ENCODE assay signal across 8 cellular contexts in the genomic region with DNA sequence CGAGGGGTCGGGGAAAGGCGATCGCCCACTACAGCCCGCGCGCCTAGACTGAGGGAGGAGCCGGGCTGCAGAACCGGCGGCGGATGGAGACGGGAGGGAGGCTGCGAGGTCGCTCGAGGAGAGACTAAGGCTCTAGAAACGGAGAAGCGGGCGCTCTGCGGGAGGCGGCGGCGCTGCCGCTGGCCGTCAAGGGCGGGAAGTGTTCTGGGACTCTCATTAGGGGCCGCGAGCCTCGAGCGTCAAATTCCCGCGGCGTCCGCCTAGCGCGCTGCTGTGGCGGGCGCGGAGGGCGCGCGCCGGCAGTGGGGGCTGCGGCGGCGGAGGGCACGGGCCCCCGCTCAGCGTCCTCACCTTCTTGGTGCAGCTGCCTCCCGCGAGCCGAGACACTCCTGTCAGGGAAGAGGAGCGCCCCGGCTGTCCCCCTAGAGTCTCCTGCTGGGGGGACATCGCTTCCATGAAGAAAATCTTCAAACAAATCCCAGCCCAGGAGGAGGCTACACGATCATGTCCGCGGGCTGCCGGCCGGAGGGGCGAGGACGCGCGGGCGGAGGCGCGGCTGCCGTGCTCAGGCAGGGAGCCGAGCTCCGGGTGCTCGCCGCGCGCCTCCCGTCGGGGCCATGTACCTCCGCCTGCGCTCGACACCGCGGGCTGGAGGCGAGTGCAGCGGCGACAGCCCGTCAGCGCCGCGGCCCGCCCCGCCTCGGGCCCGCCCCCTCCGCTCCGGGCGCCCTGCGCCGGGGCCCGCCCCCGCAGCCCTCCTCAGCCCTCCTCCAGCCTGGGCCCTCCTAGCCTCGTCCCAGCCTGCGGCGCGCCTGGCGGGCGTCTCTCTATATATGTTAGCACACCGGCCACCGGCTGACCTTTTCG. TPM values are rescaled to one million over a fixed set of nuclear protein-coding genes. Genes with fewer than 3 reads are reported as not detected.
DNase-seq lines count a peak whose midpoint lies in the region; ATAC-seq and TF ChIP-seq lines count a peak whose summit lies in the region.

A gene with protein sequence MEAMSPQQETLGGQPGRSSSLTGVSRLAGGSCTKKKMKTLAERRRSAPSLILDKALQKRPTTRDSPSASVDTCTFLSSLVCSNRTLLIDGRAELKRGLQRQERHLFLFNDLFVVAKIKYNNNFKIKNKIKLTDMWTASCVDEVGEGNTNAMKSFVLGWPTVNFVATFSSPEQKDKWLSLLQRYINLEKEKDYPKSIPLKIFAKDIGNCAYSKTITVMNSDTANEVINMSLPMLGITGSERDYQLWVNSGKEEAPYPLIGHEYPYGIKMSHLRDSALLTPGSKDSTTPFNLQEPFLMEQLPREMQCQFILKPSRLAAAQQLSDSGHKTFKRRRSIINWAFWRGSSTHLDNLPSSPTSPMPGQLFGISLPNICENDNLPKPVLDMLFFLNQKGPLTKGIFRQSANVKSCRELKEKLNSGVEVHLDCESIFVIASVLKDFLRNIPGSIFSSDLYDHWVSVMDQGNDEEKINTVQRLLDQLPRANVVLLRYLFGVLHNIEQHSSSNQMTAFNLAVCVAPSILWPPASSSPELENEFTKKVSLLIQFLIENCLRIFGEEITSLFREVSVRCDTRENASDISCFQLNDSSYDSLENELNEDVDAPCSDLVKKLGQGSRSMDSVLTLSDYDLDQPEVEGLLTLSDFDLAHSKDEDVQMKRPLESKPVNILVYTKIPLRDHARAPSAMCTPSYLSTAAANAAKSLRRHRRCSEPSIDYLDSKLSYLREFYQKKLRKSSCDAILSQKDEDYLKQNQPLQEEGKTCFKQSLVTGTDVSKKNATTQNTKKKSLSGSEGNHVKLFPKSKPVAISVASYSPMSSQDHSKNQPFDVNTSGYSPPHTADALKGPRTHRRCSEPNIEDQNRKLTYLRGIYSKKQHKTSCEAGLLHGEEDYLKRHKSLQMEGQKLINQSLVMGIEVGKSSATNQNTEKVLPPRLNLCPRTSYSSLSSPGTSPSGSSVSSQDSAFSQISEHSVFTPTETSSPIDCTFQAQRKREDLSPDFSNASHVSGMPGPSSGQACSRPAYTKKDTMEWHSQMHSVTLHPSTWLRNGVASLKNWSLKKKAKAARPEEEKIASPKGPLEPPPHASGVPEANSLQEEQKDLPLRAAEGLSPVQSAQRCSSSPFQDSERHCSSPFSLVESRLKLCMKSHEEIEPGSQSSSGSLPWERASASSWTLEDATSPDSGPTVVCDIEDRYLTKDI (minus strand): TSS at position 662 of the 867 bp plus-strand sequence. CDS start 206 bp downstream, at position 456.

- no peaks in the 10 kb centered on the region for H3K9me2 ChIP-seq in Karpas-422 (replicated peaks; ENCODE audit: insufficient read depth, low read length)

- no peaks in the 10 kb centered on the region for H3K79me2 ChIP-seq in Karpas-422 (ENCODE audit: low read length)

- no peak within 1 kb of the TSS for H3K27ac Mint-ChIP-seq in T-cell

- H3K9me3 Mint-ChIP-seq in T-cell = no peaks in the 10 kb centered on the region

- H3K27me3 ChIP-seq in Karpas-422 (ENCODE audit: low read length) = peaks cover 2% of the 10 kb centered on the region; the same call in 1 of the 2 replicates

- H3K27ac ChIP-seq in Karpas-422 (ENCODE audit: low read length) (no peak within 1 kb of the TSS), skin epidermis (peak within 1 kb of the TSS in 14 of 21 experiments; percentile 1 to 79 (median 38))

- H2AFZ ChIP-seq in Karpas-422 (ENCODE audit: low read length) = peak within 1 kb of the TSS; percentile 83

- H3K4me1 ChIP-seq in Karpas-422 (ENCODE audit: low read length) = peaks cover 17% of the 10 kb centered on the region

- no peaks in the 10 kb centered on the region for H4K20me1 ChIP-seq in Karpas-422 (ENCODE audit: insufficient read depth, low read depth, low read length)

- peaks cover 51 to 57% of the 10 kb centered on the region in 2 donors for H3K27me3 Mint-ChIP-seq in T-cell

- H3K4me3 ChIP-seq in Karpas-422 (ENCODE audit: low read length) (peak within 1 kb of the TSS; percentile 65), cardiac fibroblast (replicated peaks in 1 of 2; ENCODE audit: low read depth in 2 of 2, low read length in 2 of 2) (peak within 1 kb of the TSS; percentile 68 to 80), skin epidermis (peak within 1 kb of the TSS; percentile 43 to 61 (median 47))

- no peak for TF ChIP-seq CTCF in cardiac fibroblast (IDR thresholded peaks at IDR 0.05; ENCODE audit: low read depth, low read length)

- H3K36me3 Mint-ChIP-seq in T-cell = no peaks in the 10 kb centered on the region

- H3K9ac ChIP-seq in Karpas-422 (ENCODE audit: low read length) = peak within 1 kb of the TSS; percentile 62

- H3K4me2 ChIP-seq in Karpas-422 (ENCODE audit: low read depth, low read length, poor library complexity, severe bottlenecking) = peak within 1 kb of the TSS; percentile 79

- H3K4me1 Mint-ChIP-seq in T-cell = peaks cover 14 to 17% (median 16%) of the 10 kb centered on the region in 3 donors

- POLR2A ChIA-PET in T-cell (lab: Charles Lee) = no interaction called here

- ATAC-seq in GM21786 (IDR thresholded peaks at IDR 0.05; ENCODE audit: unreplicated experiment) = peak; percentile 64
- ATAC-seq in T-cell (replicated peaks in 1 of 4) = peak; percentile 74 to 89 (median 86)

- H3K4me3 Mint-ChIP-seq in T-cell = peak within 1 kb of the TSS; percentile 62 to 74 (median 65)

- no peaks in the 10 kb centered on the region for H3K36me3 ChIP-seq in Karpas-422 (ENCODE audit: insufficient read depth, low read length)

- DNase-seq in EH (ENCODE audit: low read depth) = peak; percentile 71
- DNase-seq in Karpas-422 = peak; percentile 93
- DNase-seq in T-cell = peak in 18 of 34 experiments; percentile 3 to 33 (median 17)
- DNase-seq in cardiac fibroblast (ENCODE audit: low read depth in 2 of 2) = peak; percentile 51 to 83
- DNase-seq in iris pigment epithelial cell (ENCODE audit: low read depth) = peak; percentile 85
- DNase-seq in OCI-M2 (lab: John Stamatoyannopoulos, UW; ENCODE audit: unreplicated experiment) = no peak

- H3K9me3 ChIP-seq in Karpas-422 (ENCODE audit: low read length) = no peaks in the 10 kb centered on the region

- CTCF ChIA-PET in T-cell (lab: Charles Lee) = interaction anchor here in 1 of 2 donors (0.6 kb wide), 1 partner anchor 24 kb away, joined by 16 read pairs; no protein-coding TSS in a partner anchor

RNA-seq across cellular contexts. Expression of the gene that starts here (rescaled TPM):
- 0.25 TPM in 1 of 2 replicates, not detected in the other for total RNA-seq in Karpas-422 (2014; rRNA removed; shearing (Covaris generic); ENCODE audit: low replicate concordance)
- under 1 TPM in 3 of 5 donors, not detected in 2; 0.03 to 0.09 (median 0.07) TPM for total RNA-seq in T-cell

Comparison
In these comparisons a context has a peak if more than half of its experiments do, and no peak if none do; other contexts are left out.
1. Peak in DNase-seq, H3K4me3 ChIP-seq, H3K9ac ChIP-seq and H3K4me2 ChIP-seq in Karpas-422; RNA of the gene not detected or under 1 TPM.
2. Peak in DNase-seq and ATAC-seq in T-cell; RNA of the gene not detected or under 1 TPM.